In genomic region chr17:72151565-72152391, GRCh38 we compare ENCODE assay signal across 1 cellular context.
A peak's percentile ranks its signal among the peaks of the same experiment; 100 is the strongest.
TF ChIP-seq lines count a peak whose summit lies in the region.

No MANE protein-coding gene starts in this region.

TF ChIP-seq in HepG2, 621 proteins besides CTCF, POLR2A, EP300 and RAD21 (continued from another document and continues in another):
- TF ChIP-seq ZNF687 (CRISPR knock-in tag; IDR thresholded peaks at IDR 0.05) (peak; percentile 51; the same call in 1 of the 2 replicates), ATF2 (CRISPR knock-in tag; IDR thresholded peaks at IDR 0.05) (peak; percentile 61; the same call in 1 of the 2 replicates), POGZ (CRISPR knock-in tag; IDR thresholded peaks at IDR 0.05) (peak; percentile 71), THRA (CRISPR knock-in tag; IDR thresholded peaks at IDR 0.05; ENCODE audit: borderline replicate concordance) (peak; percentile 38; the same call in 1 of the 2 replicates), HOMEZ (CRISPR knock-in tag; IDR thresholded peaks at IDR 0.05; ENCODE audit: low read depth) (0 out of 2 replicates have a peak, but pooled peaks have one; percentile 34), TBX3 (IDR thresholded peaks at IDR 0.05; ENCODE audit: borderline replicate concordance) (no peak), GLMP (CRISPR knock-in tag; IDR thresholded peaks at IDR 0.05; ENCODE audit: borderline replicate concordance) (no peak), HNF1B (CRISPR knock-in tag; IDR thresholded peaks at IDR 0.05) (peak; percentile 93), ZFX (CRISPR knock-in tag; IDR thresholded peaks at IDR 0.05; ENCODE audit: low read depth) (peak; percentile 56; the same call in 1 of the 2 replicates), ZNF33B (CRISPR knock-in tag; IDR thresholded peaks at IDR 0.05) (0 out of 2 replicates have a peak, but pooled peaks have one; percentile 30), ZNF792 (CRISPR knock-in tag; IDR thresholded peaks at IDR 0.05) (peak; percentile 65; the same call in 1 of the 2 replicates), MXD4 (CRISPR knock-in tag; IDR thresholded peaks at IDR 0.05) (no peak), ATF7 (IDR thresholded peaks at IDR 0.05) (no peak), ATF7 (CRISPR knock-in tag; IDR thresholded peaks at IDR 0.05) (0 out of 2 replicates have a peak, but pooled peaks have one; percentile 63), BCL3 (CRISPR knock-in tag; IDR thresholded peaks at IDR 0.05) (0 out of 2 replicates have a peak, but pooled peaks have one; percentile 39), KMT2A (CRISPR knock-in tag; IDR thresholded peaks at IDR 0.05) (no peak), ZNF747 (CRISPR knock-in tag; IDR thresholded peaks at IDR 0.05; ENCODE audit: borderline replicate concordance) (peak; percentile 54; the same call in 1 of the 2 replicates), ZNF343 (CRISPR knock-in tag; IDR thresholded peaks at IDR 0.05) (no peak), GATA4 (IDR thresholded peaks at IDR 0.05; ENCODE audit: borderline replicate concordance, low read depth) (peak; percentile 44; the same call in 1 of the 2 replicates), FOSL2 (CRISPR knock-in tag; IDR thresholded peaks at IDR 0.05) (peak; percentile 99), HOXA3 (CRISPR knock-in tag; IDR thresholded peaks at IDR 0.05) (peak; percentile 78; the same call in 1 of the 2 replicates), TRAFD1 (CRISPR knock-in tag; IDR thresholded peaks at IDR 0.05; ENCODE audit: borderline replicate concordance) (no peak), ELF3 (CRISPR knock-in tag; IDR thresholded peaks at IDR 0.05) (peak; percentile 75), DMAP1 (CRISPR knock-in tag; IDR thresholded peaks at IDR 0.05) (peak; percentile 55; the same call in 1 of the 2 replicates), ARID3A (IDR thresholded peaks at IDR 0.05; ENCODE audit: low read depth, low read length) (peak; percentile 77), ZIK1 (CRISPR knock-in tag; IDR thresholded peaks at IDR 0.05; ENCODE audit: borderline replicate concordance, low read depth) (0 out of 2 replicates have a peak, but pooled peaks have one; percentile 49), ZNF124 (CRISPR knock-in tag; IDR thresholded peaks at IDR 0.05) (peak; percentile 52; the same call in 1 of the 2 replicates), ZNF160 (CRISPR knock-in tag; IDR thresholded peaks at IDR 0.05) (peak; percentile 71; the same call in 1 of the 2 replicates), ZNF605 (CRISPR knock-in tag; IDR thresholded peaks at IDR 0.05) (peak; percentile 46; the same call in 1 of the 2 replicates), ZNF335 (CRISPR knock-in tag; IDR thresholded peaks at IDR 0.05) (no peak), ZNF709 (CRISPR knock-in tag; IDR thresholded peaks at IDR 0.05) (0 out of 2 replicates have a peak, but pooled peaks have one; percentile 34), ZNF644 (CRISPR knock-in tag; IDR thresholded peaks at IDR 0.05; ENCODE audit: low read depth) (peak; percentile 91), PAXIP1 (CRISPR knock-in tag; conservative IDR thresholded peaks at IDR 0.05) (peak; percentile 61; the same call in 1 of the 2 replicates), HIC2 (CRISPR knock-in tag; IDR thresholded peaks at IDR 0.05; ENCODE audit: low read depth) (0 out of 2 replicates have a peak, but pooled peaks have one; percentile 54)
